Comparison of ENCODE assay signal across 25 cellular contexts in genomic region chr20:40743172-40743775, GRCh38. TPM values are rescaled to one million over a fixed set of nuclear protein-coding genes. Genes with fewer than 3 reads are reported as not detected.
DNase-seq lines count a peak whose midpoint lies in the region; ATAC-seq, FAIRE-seq and TF ChIP-seq lines count a peak whose summit lies in the region.
"Had no signal": no experiment of that assay in that cellular context is flagged by ENCODE, and none has a peak within 500 bp of the region (broad histone marks: within the 10 kb centered on the region; RNA-seq: fewer than 3 reads in every experiment).

No MANE protein-coding gene starts in this region.

- H3K9me3 ChIP-seq in HepG2 (ENCODE audit: low read length) (no peaks in the 10 kb centered on the region), right lobe of liver (no peaks in the 10 kb centered on the region)
- H3K9me3 ChIP-seq: BE2C, HAP-1, MG63 had no signal

- H3K4me1 ChIP-seq in HepG2 (ENCODE audit: insufficient read depth, low read length) = no peaks in the 10 kb centered on the region
- H3K4me1 ChIP-seq in right lobe of liver = no peaks in the 10 kb centered on the region
- H3K4me1 ChIP-seq: BE2C, HAP-1 had no signal

- H3K36me3 ChIP-seq in HepG2 (replicated peaks in 1 of 2; ENCODE audit: control insufficient read depth in 1 of 2, insufficient read depth in 2 of 2, low read length in 2 of 2) (no peaks in the 10 kb centered on the region), right lobe of liver (no peaks in the 10 kb centered on the region)
- H3K36me3 ChIP-seq: BE2C, HAP-1, MG63 had no signal

- no peak for TF ChIP-seq CTCF in HepG2 (CRISPR knock-in tag; IDR thresholded peaks at IDR 0.05)
- TF ChIP-seq CTCF in right lobe of liver (IDR thresholded peaks at IDR 0.05) = no peak
- no peak for TF ChIP-seq CTCF in fibroblast of villous mesenchyme (IDR thresholded peaks at IDR 0.05; ENCODE audit: insufficient read depth, low read depth, low read length)

- intact Hi-C loops in HepG2 (cut with micrococcal nuclease; ENCODE audit: unreplicated experiment) = no loop called here
- intact Hi-C loops in right lobe of liver (cut with DNase I) = loop anchor here (5.0 to 10.0 kb wide), 2 partner anchors 212 to 219 kb away; no protein-coding TSS in a partner anchor

- TF ChIP-seq EP300 in HepG2 (IDR thresholded peaks at IDR 0.05; ENCODE audit: low read depth in 2 of 2, low read length in 2 of 2) (no peak), HepG2 (CRISPR knock-in tag; IDR thresholded peaks at IDR 0.05; ENCODE audit: borderline replicate concordance) (no peak)

- CTCF ChIA-PET in HepG2 (lab: Yijun Ruan, JAX; ENCODE audit: low intra/inter-chr PET ratio, low total read pairs) = no interaction called here

- H3K27ac ChIP-seq in HepG2 (ENCODE audit: extremely low read length, insufficient read depth, low read length) (no peak overlapping the region), right lobe of liver (no peak overlapping the region)
- H3K27ac ChIP-seq: HL-60 had no signal

- no peaks in the 10 kb centered on the region for H3K79me2 ChIP-seq in HepG2 (ENCODE audit: insufficient read depth, low read length)

- no peak overlapping the region for H3K4me3 ChIP-seq in HepG2 (replicated peaks in 1 of 3; ENCODE audit: insufficient read depth in 1 of 3, low read depth in 2 of 3, low read length in 3 of 3)
- H3K4me3 ChIP-seq in right lobe of liver = no peak overlapping the region
- H3K4me3 ChIP-seq in fibroblast of villous mesenchyme (ENCODE audit: low read depth, low read length) = no peak overlapping the region
- H3K4me3 ChIP-seq: HAP-1, MG63 had no signal

- FAIRE-seq in HepG2 (lab: Jason Lieb, UNC) = no peak
- FAIRE-seq: HTR-8/SVneo had no signal

- no peak overlapping the region for H3K4me2 ChIP-seq in HepG2 (ENCODE audit: low read depth, low read length)

- H2AFZ ChIP-seq in HepG2 (ENCODE audit: low read length) = no peak overlapping the region

- POLR2A ChIA-PET in HepG2 (lab: Yijun Ruan, JAX) = no interaction called here

- BruUV-seq in HepG2 (replicated peaks; lab: Mats Ljungman, UMichigan) = no TSS peak

- H3K27me3 ChIP-seq in HepG2 (ENCODE audit: control insufficient read depth in 1 of 2, insufficient read depth in 2 of 2, low read length in 2 of 2) (peaks cover 3 to 35% of the 10 kb centered on the region in 2 experiments; a peak in 4 of 5 replicates), right lobe of liver (no peaks in the 10 kb centered on the region)

- no peaks in the 10 kb centered on the region for H4K20me1 ChIP-seq in HepG2 (ENCODE audit: insufficient read depth, low read length)

- 0 out of 3 replicates have a peak, but pooled peaks have one; percentile 14 for ATAC-seq in HepG2
- ATAC-seq in right lobe of liver = no peak
- ATAC-seq in GM18870 (IDR thresholded peaks at IDR 0.05; ENCODE audit: unreplicated experiment) = no peak
- ATAC-seq: CD8-positive, alpha-beta T cell; PC-3; SK-N-SH treated with all-trans-retinoic acid at 6 μM for 48 hours had no signal

- no peak for TF ChIP-seq POLR2A in HepG2 (IDR thresholded peaks at IDR 0.05; ENCODE audit: insufficient read depth in 1 of 2, low read depth in 2 of 2, low read length in 2 of 2)
- TF ChIP-seq POLR2A in right lobe of liver (IDR thresholded peaks at IDR 0.05) = no peak

- in situ Hi-C loops in HepG2 (cut with HindIII; ENCODE audit: extremely low pct_ligation_motif_present, low pct_unique_long_range_greater_than_20kb) = loop anchor here (5.0 kb wide), 1 partner anchor 199 kb away; no protein-coding TSS in a partner anchor

- H3K9ac ChIP-seq in HepG2 (ENCODE audit: insufficient read depth, low read depth, low read length) = no peak overlapping the region

- TF ChIP-seq RAD21 in HepG2 (CRISPR knock-in tag; IDR thresholded peaks at IDR 0.05) = no peak

- DNase-seq in HepG2 (ENCODE audit: low spot score) = no peak
- no peak for DNase-seq in right lobe of liver
- DNase-seq in NCI-H1694 treated with DMSO at 0.1 percent for 48 hours (lab: John Stamatoyannopoulos, UW) = peak; percentile 63
- DNase-seq in fibroblast of villous mesenchyme (ENCODE audit: low read depth) = peak; percentile 13
- DNase-seq in activated gamma-delta T cell (lab: John Stamatoyannopoulos, UW) = no peak
- no peak for DNase-seq in activated CD4-positive, alpha-beta T cell treated with anti-CD3 and anti-CD28 coated beads, Interleukin-2, amount 50 U/mL, for 48 hours
- DNase-seq: BE2C, Calu3, Kasumi-1, MG63, NCI-H1092, NCI-H1436 treated with DMSO at 0.1 percent for 48 hours, NCI-H2081 treated with DMSO at 0.1 percent for 48 hours, NCI-H510A, NCI-H748 treated with DMSO at 0.1 percent for 48 hours, PC-3, RPMI8226, SIG-M5 had no signal

- 14% methylated on average over 7 of the region's 7 CpGs for WGBS in HepG2 (ENCODE audit: low lambda C conversion rate)
- 34% methylated on average over 4 of the region's 7 CpGs for WGBS in right lobe of liver (ENCODE audit: insufficient coverage, low coverage, low lambda C conversion rate, missing lambda C conversion rate)

TF ChIP-seq in HepG2, 621 proteins besides CTCF, POLR2A, EP300 and RAD21:
- TF ChIP-seq ARNT2 (CRISPR knock-in tag; IDR thresholded peaks at IDR 0.05; ENCODE audit: low read depth) = no peak
- TF ChIP-seq LRRFIP1 (CRISPR knock-in tag; conservative IDR thresholded peaks at IDR 0.05) = no peak
- no peak for TF ChIP-seq FOXO1 (CRISPR knock-in tag; IDR thresholded peaks at IDR 0.05)
- no peak for TF ChIP-seq POLR2AphosphoS2 (IDR thresholded peaks at IDR 0.05; ENCODE audit: low read depth, low read length)
- TF ChIP-seq MIER2 (CRISPR knock-in tag; IDR thresholded peaks at IDR 0.05) = no peak
- TF ChIP-seq ZEB1 (IDR thresholded peaks at IDR 0.05; ENCODE audit: insufficient replicate concordance, low read depth) = no peak
- no peak for TF ChIP-seq TERF1 (CRISPR knock-in tag; IDR thresholded peaks at IDR 0.05)
- no peak for TF ChIP-seq MED8 (CRISPR knock-in tag; IDR thresholded peaks at IDR 0.05; ENCODE audit: insufficient replicate concordance)
- TF ChIP-seq STAG1 (CRISPR knock-in tag; IDR thresholded peaks at IDR 0.05) = no peak
- TF ChIP-seq ZNF205 (CRISPR knock-in tag; IDR thresholded peaks at IDR 0.05) = no peak

RNA-seq across cellular contexts. Expression of gene MAFB, which starts 54.2 kb away (rescaled TPM):
- total RNA-seq in HepG2 (2016; rRNA removed; fragmentation: Illumina TruSeq; extraction: Trizol) (0.11 and 0.18 TPM in 2 replicates), right lobe of liver (10 to 100 TPM; 16.6 to 32.3 (median 22.5) TPM), fibroblast of villous mesenchyme (0.43 and 0.64 TPM in 2 replicates)
- total RNA-seq in HepG2 (2016; cell fraction: cytosol; rRNA removed; fragmentation: Illumina TruSeq; extraction: Trizol; ENCODE audit: low read depth) = not detected in 2 replicates
- total RNA-seq in HepG2 (2016; cell fraction: insoluble cytoplasmic fraction; rRNA removed; fragmentation: Illumina TruSeq; extraction: Trizol) = 0.06 and 0.27 TPM in 2 replicates
- total RNA-seq in HepG2 (2016; cell fraction: membrane; rRNA removed; fragmentation: Illumina TruSeq; extraction: Trizol) = 0.03 and 0.09 TPM in 2 replicates
- 0.13 and 0.25 TPM in 2 replicates for total RNA-seq in HepG2 (2016; cell fraction: nucleus; rRNA removed; fragmentation: Illumina TruSeq; extraction: Trizol)
- polyA plus RNA-seq in HepG2 (2011; rRNA removed) = 0.08 and 0.14 TPM in 2 replicates
- polyA plus RNA-seq in HepG2 (2011; cell fraction: cytosol; rRNA removed) = 0.04 and 0.10 TPM in 2 replicates
- polyA plus RNA-seq in HepG2 (2011; cell fraction: nucleus; rRNA removed) = 0.14 and 0.24 TPM in 2 replicates
- polyA plus RNA-seq in HepG2 (2012) = 0.11 and 0.28 TPM in 2 replicates
- polyA plus RNA-seq in HepG2 (2016; cell fraction: cytosol; fragmentation: Illumina TruSeq; extraction: Trizol; ENCODE audit: low read depth) = not detected in 2 replicates
- polyA plus RNA-seq in HepG2 (2016; cell fraction: insoluble cytoplasmic fraction; fragmentation: Illumina TruSeq; extraction: Trizol; ENCODE audit: low read depth) = 0.26 and 0.32 TPM in 2 replicates
- polyA plus RNA-seq in HepG2 (2016; cell fraction: membrane; fragmentation: Illumina TruSeq; extraction: Trizol; ENCODE audit: low read depth) = 0.05 and 0.07 TPM in 2 replicates
- polyA plus RNA-seq in HepG2 (2016; cell fraction: nucleus; fragmentation: Illumina TruSeq; extraction: Trizol; ENCODE audit: insufficient read depth, low read depth) = 0.39 and 0.52 TPM in 2 replicates
- 0.06 and 0.98 TPM in 2 replicates for polyA minus RNA-seq in HepG2 (2011; rRNA and poly(A)+ RNA removed; ENCODE audit: low replicate concordance)
- 0.18 and 0.20 TPM in 2 replicates for polyA minus RNA-seq in HepG2 (2011; cell fraction: cytosol; rRNA and poly(A)+ RNA removed)
- polyA minus RNA-seq in HepG2 (2011; cell fraction: nucleus; rRNA and poly(A)+ RNA removed) = 0.12 and 0.13 TPM in 2 replicates
- polyA plus RNA-seq: IgD-negative memory B cell had no signal

Comparison
In these comparisons a context has a peak if more than half of its experiments do, and no peak if none do; other contexts are left out.
1. RNA of gene MAFB, which starts 54.2 kb away (total RNA-seq): 16.6 to 32.3 TPM in right lobe of liver; 0.43 to 0.64 TPM in fibroblast of villous mesenchyme and 0.03 to 0.27 TPM in HepG2; every median in the first group is over 10 times any median in the second.
2. DNase-seq: peak in NCI-H1694 treated with DMSO at 0.1 percent for 48 hours (single experiment) and fibroblast of villous mesenchyme (single experiment); none in HepG2 (single experiment), right lobe of liver (0 of 3), activated gamma-delta T cell (single experiment) and activated CD4-positive, alpha-beta T cell treated with anti-CD3 and anti-CD28 coated beads, Interleukin-2, amount 50 U/mL, for 48 hours (0 of 2).